1 cellular context compared by ENCODE assay signal in genomic region chr1:214280386-214281029, GRCh38.
A peak's percentile ranks its signal among the peaks of the same experiment; 100 is the strongest.
TF ChIP-seq lines count a peak whose summit lies in the region.

No MANE protein-coding gene starts in this region.

TF ChIP-seq in HEK293, 187 proteins besides CTCF, POLR2A, EP300 and RAD21 (continued from another document and continues in another):
- TF ChIP-seq ZNF18 (tag by site-specific recombination; IDR thresholded peaks at IDR 0.05) (0 out of 2 replicates have a peak, but pooled peaks have one; percentile 28), SETDB1 (IDR thresholded peaks at IDR 0.05; ENCODE audit: insufficient read length, low read length) (no peak), ZBTB20 (tag by site-specific recombination; IDR thresholded peaks at IDR 0.05) (no peak), ZNF175 (tag by site-specific recombination; IDR thresholded peaks at IDR 0.05) (no peak), HIC1 (tag by site-specific recombination; IDR thresholded peaks at IDR 0.05) (no peak), ZNF449 (tag by site-specific recombination; IDR thresholded peaks at IDR 0.05) (no peak), ZBTB11 (tag by site-specific recombination; conservative IDR thresholded peaks at IDR 0.05; ENCODE audit: low read depth) (peak; percentile 45; the same call in 1 of the 2 replicates), MZF1 (tag by site-specific recombination; IDR thresholded peaks at IDR 0.05; ENCODE audit: borderline replicate concordance) (no peak), ZNF10 (tag by site-specific recombination; IDR thresholded peaks at IDR 0.05) (no peak), ZNF350 (tag by site-specific recombination; IDR thresholded peaks at IDR 0.05) (no peak), ZNF138 (tag by site-specific recombination; IDR thresholded peaks at IDR 0.05; ENCODE audit: borderline replicate concordance) (no peak), ZNF324 (tag by site-specific recombination; IDR thresholded peaks at IDR 0.05) (no peak), ZNF366 (tag by site-specific recombination; conservative IDR thresholded peaks at IDR 0.05) (no peak), IKZF3 (tag by site-specific recombination; IDR thresholded peaks at IDR 0.05) (no peak), PRDM1 (tag by site-specific recombination; IDR thresholded peaks at IDR 0.05) (peak; percentile 76), ZNF404 (tag by site-specific recombination; IDR thresholded peaks at IDR 0.05) (no peak), ZSCAN16 (tag by site-specific recombination; IDR thresholded peaks at IDR 0.05) (peak; percentile 9; the same call in 1 of the 2 replicates), ZNF48 (tag by site-specific recombination; IDR thresholded peaks at IDR 0.05) (no peak), ZNF26 (tag by site-specific recombination; IDR thresholded peaks at IDR 0.05) (no peak), ZNF341 (tag by site-specific recombination; IDR thresholded peaks at IDR 0.05; ENCODE audit: low read depth) (no peak; the same call in 1 of the 2 replicates), ZEB2 (tag by site-specific recombination; IDR thresholded peaks at IDR 0.05) (peak; percentile 56), ZNF2 (tag by site-specific recombination; IDR thresholded peaks at IDR 0.05) (no peak), ZNF513 (tag by site-specific recombination; IDR thresholded peaks at IDR 0.05) (no peak), ZNF645 (tag by site-specific recombination; IDR thresholded peaks at IDR 0.05) (no peak), ZBTB48 (tag by site-specific recombination; IDR thresholded peaks at IDR 0.05) (no peak), KLF8 (tag by site-specific recombination; IDR thresholded peaks at IDR 0.05) (no peak), ZNF530 (tag by site-specific recombination; IDR thresholded peaks at IDR 0.05; ENCODE audit: low read depth) (no peak), ZNF596 (tag by site-specific recombination; IDR thresholded peaks at IDR 0.05) (no peak), ZNF670 (tag by site-specific recombination; IDR thresholded peaks at IDR 0.05; ENCODE audit: low read depth) (no peak), ZNF677 (tag by site-specific recombination; IDR thresholded peaks at IDR 0.05) (no peak), ZNF510 (tag by site-specific recombination; IDR thresholded peaks at IDR 0.05; ENCODE audit: insufficient replicate concordance) (no peak), ZNF335 (tag by site-specific recombination; conservative IDR thresholded peaks at IDR 0.05) (peak; percentile 58), AEBP2 (tag by site-specific recombination; IDR thresholded peaks at IDR 0.05; ENCODE audit: borderline replicate concordance) (no peak), ZNF174 (tag by site-specific recombination; IDR thresholded peaks at IDR 0.05) (no peak), ZNF521 (tag by site-specific recombination; IDR thresholded peaks at IDR 0.05) (no peak), GLI2 (tag by site-specific recombination; IDR thresholded peaks at IDR 0.05; ENCODE audit: borderline replicate concordance, low read depth) (no peak), KLF1 (tag by site-specific recombination; IDR thresholded peaks at IDR 0.05) (no peak), PRDM6 (tag by site-specific recombination; IDR thresholded peaks at IDR 0.05) (no peak), ZNF692 (tag by site-specific recombination; IDR thresholded peaks at IDR 0.05) (no peak), BCL11A (tag by site-specific recombination; IDR thresholded peaks at IDR 0.05; ENCODE audit: low read depth) (no peak), ZXDB (tag by site-specific recombination; IDR thresholded peaks at IDR 0.05) (no peak; the same call in 1 of the 2 replicates), ZFP69B (tag by site-specific recombination; IDR thresholded peaks at IDR 0.05) (no peak), ZNF169 (tag by site-specific recombination; IDR thresholded peaks at IDR 0.05) (no peak), ZNF473 (tag by site-specific recombination; IDR thresholded peaks at IDR 0.05) (no peak), ATF2 (tag by site-specific recombination; IDR thresholded peaks at IDR 0.05; ENCODE audit: low read depth) (no peak), ZNF571 (tag by site-specific recombination; IDR thresholded peaks at IDR 0.05) (no peak)
